Comparison of ENCODE assay signal across 2 cellular contexts in the genomic region with DNA sequence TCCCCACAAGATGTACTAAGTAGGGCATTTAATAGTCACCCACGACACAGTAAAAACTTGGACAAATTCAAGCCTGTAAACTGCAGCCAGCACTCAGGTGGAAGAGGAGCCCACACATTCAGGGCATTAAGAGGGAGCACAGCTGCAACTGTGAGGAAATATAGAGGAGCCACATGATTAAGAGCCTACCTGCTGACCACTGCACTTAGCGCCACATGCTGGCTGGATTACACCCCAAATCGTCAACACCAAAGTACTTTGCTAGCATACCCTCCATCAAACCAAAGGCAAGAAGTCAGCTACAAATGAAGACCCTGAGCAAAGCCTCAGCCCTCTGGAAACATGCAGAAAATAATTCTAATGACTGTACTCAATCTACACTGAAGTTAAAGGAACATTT.
TF ChIP-seq lines count a peak whose summit lies in the region.

No MANE protein-coding gene starts in this region.

TF ChIP-seq in GM23338, 12 proteins besides CTCF, POLR2A, EP300 and RAD21:
- TF ChIP-seq, protein P1, sequence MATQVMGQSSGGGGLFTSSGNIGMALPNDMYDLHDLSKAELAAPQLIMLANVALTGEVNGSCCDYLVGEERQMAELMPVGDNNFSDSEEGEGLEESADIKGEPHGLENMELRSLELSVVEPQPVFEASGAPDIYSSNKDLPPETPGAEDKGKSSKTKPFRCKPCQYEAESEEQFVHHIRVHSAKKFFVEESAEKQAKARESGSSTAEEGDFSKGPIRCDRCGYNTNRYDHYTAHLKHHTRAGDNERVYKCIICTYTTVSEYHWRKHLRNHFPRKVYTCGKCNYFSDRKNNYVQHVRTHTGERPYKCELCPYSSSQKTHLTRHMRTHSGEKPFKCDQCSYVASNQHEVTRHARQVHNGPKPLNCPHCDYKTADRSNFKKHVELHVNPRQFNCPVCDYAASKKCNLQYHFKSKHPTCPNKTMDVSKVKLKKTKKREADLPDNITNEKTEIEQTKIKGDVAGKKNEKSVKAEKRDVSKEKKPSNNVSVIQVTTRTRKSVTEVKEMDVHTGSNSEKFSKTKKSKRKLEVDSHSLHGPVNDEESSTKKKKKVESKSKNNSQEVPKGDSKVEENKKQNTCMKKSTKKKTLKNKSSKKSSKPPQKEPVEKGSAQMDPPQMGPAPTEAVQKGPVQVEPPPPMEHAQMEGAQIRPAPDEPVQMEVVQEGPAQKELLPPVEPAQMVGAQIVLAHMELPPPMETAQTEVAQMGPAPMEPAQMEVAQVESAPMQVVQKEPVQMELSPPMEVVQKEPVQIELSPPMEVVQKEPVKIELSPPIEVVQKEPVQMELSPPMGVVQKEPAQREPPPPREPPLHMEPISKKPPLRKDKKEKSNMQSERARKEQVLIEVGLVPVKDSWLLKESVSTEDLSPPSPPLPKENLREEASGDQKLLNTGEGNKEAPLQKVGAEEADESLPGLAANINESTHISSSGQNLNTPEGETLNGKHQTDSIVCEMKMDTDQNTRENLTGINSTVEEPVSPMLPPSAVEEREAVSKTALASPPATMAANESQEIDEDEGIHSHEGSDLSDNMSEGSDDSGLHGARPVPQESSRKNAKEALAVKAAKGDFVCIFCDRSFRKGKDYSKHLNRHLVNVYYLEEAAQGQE (IDR thresholded peaks at IDR 0.05; ENCODE audit: unreplicated experiment), result no peak
TF ChIP-seq in GM23338: peak in this region for 0.

TF ChIP-seq in WTC11, 78 proteins besides CTCF, POLR2A, EP300 and RAD21 (continued from another document):
- TF ChIP-seq STAT6 (CRISPR knock-in tag; conservative IDR thresholded peaks at IDR 0.05; ENCODE audit: low read depth), result no peak
- TF ChIP-seq, protein P2, sequence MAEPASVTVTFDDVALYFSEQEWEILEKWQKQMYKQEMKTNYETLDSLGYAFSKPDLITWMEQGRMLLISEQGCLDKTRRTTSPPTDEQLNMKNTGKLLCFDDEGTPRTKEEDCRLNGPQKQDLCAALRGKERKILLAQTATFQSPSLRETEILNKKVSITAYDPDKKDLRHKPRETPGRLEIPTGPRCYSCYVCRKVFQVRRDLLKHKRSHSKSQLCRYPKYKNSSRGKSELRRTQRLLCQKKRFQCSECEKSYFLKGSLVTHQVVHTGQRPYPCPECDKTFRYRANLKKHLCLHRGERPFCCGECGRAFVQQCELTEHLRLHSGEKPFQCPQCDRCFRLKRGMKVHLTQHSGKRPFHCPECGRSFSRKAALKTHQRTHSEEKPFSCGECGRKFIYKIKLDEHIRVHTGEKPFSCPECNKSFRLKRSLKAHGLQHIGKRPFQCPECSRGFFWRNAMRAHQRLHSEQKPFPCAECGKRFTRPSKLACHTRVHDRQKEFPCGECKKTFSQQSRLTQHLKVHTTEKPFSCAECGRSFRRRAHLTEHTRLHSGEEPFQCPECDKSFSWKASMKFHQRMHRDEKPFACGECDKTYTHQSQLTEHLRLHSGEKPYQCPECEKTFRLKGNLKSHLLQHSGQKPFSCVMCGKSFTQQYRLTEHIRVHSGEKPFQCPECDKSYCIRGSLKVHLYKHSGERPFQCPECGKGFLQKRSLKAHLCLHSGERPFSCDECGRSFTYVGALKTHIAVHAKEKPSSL (CRISPR knock-in tag; conservative IDR thresholded peaks at IDR 0.05), result no peak
- TF ChIP-seq RORB (CRISPR knock-in tag; IDR thresholded peaks at IDR 0.05), result no peak
- TF ChIP-seq, protein P3, sequence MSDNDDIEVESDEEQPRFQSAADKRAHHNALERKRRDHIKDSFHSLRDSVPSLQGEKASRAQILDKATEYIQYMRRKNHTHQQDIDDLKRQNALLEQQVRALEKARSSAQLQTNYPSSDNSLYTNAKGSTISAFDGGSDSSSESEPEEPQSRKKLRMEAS (CRISPR knock-in tag; IDR thresholded peaks at IDR 0.05), result no peak
- no peak for TF ChIP-seq IRF2 (CRISPR knock-in tag; IDR thresholded peaks at IDR 0.05; ENCODE audit: borderline replicate concordance, low read depth)
- no peak for TF ChIP-seq PRDM15 (CRISPR knock-in tag; IDR thresholded peaks at IDR 0.05)
- no peak for TF ChIP-seq NFATC4 (CRISPR knock-in tag; IDR thresholded peaks at IDR 0.05)
- TF ChIP-seq GTF2I (CRISPR knock-in tag; conservative IDR thresholded peaks at IDR 0.05), result no peak
- TF ChIP-seq JUN (CRISPR knock-in tag; IDR thresholded peaks at IDR 0.05), result no peak
- TF ChIP-seq, protein P4, sequence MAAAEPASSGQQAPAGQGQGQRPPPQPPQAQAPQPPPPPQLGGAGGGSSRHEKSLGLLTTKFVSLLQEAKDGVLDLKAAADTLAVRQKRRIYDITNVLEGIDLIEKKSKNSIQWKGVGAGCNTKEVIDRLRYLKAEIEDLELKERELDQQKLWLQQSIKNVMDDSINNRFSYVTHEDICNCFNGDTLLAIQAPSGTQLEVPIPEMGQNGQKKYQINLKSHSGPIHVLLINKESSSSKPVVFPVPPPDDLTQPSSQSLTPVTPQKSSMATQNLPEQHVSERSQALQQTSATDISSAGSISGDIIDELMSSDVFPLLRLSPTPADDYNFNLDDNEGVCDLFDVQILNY (CRISPR knock-in tag; IDR thresholded peaks at IDR 0.05), result no peak
- TF ChIP-seq, protein P5, sequence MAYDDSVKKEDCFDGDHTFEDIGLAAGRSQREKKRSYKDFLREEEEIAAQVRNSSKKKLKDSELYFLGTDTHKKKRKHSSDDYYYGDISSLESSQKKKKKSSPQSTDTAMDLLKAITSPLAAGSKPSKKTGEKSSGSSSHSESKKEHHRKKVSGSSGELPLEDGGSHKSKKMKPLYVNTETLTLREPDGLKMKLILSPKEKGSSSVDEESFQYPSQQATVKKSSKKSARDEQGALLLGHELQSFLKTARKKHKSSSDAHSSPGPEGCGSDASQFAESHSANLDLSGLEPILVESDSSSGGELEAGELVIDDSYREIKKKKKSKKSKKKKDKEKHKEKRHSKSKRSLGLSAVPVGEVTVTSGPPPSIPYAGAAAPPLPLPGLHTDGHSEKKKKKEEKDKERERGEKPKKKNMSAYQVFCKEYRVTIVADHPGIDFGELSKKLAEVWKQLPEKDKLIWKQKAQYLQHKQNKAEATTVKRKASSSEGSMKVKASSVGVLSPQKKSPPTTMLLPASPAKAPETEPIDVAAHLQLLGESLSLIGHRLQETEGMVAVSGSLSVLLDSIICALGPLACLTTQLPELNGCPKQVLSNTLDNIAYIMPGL (CRISPR knock-in tag; IDR thresholded peaks at IDR 0.05), result no peak
- TF ChIP-seq TP53 (CRISPR knock-in tag; IDR thresholded peaks at IDR 0.05), result no peak
- TF ChIP-seq ZNF423 (CRISPR knock-in tag; IDR thresholded peaks at IDR 0.05), result no peak
